ENCODE assay signal across 19 cellular contexts in the genomic region with DNA sequence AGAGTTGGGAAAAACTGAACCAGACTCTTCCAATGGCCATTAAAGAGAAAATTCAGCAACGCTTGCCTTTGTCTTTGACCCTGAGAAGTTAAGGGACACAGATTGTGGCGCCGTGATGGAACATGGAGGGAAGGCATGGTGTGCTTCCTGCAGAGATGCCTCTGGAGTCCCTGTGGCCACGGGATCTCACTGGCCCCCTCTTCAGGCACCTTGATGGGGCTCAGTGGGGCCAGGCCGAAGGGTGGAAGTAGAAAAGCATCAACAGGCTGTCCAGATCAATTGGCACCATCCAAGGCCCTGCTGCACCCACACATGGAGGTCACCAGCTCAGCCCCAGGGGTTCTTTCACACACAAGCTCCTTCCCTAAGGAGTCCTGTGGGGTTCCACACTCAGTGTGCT. TPM values are rescaled to one million over a fixed set of nuclear protein-coding genes. Genes with fewer than 3 reads are reported as not detected.
A peak's percentile ranks its signal among the peaks of the same experiment; 100 is the strongest.
DNase-seq lines count a peak whose midpoint lies in the region; ATAC-seq, FAIRE-seq and TF ChIP-seq lines count a peak whose summit lies in the region.
"Had no signal": no experiment of that assay in that cellular context is flagged by ENCODE, and none has a peak within 500 bp of the region (broad histone marks: within the 10 kb centered on the region; RNA-seq: fewer than 3 reads in every experiment).

No MANE protein-coding gene starts in this region.

- H3K4me2 ChIP-seq in H9 (ENCODE audit: insufficient read depth, insufficient read length, low read length) = no peak overlapping the region
- H3K4me2 ChIP-seq in K562 (ENCODE audit: insufficient read depth, low read length) = no peak overlapping the region
- H3K4me2 ChIP-seq: A549 had no signal

- intact Hi-C loops in K562 (cut with micrococcal nuclease) = no loop called here
- intact Hi-C loops in posterior vena cava (cut with DNase I) = loop anchor here in 1 of 2 donors (10.0 kb wide), 2 partner anchors 161 to 1839 kb away; no protein-coding TSS in a partner anchor

- H3T11ph ChIP-seq in H9 (ENCODE audit: low read length) = no peak overlapping the region

- H2AFZ ChIP-seq in H9 (ENCODE audit: low read length) = no peak overlapping the region
- H2AFZ ChIP-seq in K562 (ENCODE audit: low read depth, low read length) = no peak overlapping the region

- H3K23me2 ChIP-seq in H9 (ENCODE audit: insufficient read length, low read depth, low read length, poor library complexity, severe bottlenecking) = no peaks in the 10 kb centered on the region

- no peak overlapping the region for H3K23ac ChIP-seq in H9 (ENCODE audit: insufficient read length, low read depth, low read length)

- WGBS in H9 (ENCODE audit: extremely low coverage, insufficient read length, low lambda C conversion rate) = no CpG with 5 or more reads among the region's 5 CpGs
- 83% methylated on average over 4 of the region's 5 CpGs for WGBS in K562 (ENCODE audit: insufficient coverage, low coverage, missing lambda C conversion rate)

- ATAC-seq in K562 = 0 out of 3 replicates have a peak, but pooled peaks have one; percentile 36
- ATAC-seq: A549 had no signal

- no peak overlapping the region for H3K27ac Mint-ChIP-seq in H9

- H4K91ac ChIP-seq in H9 (ENCODE audit: insufficient read length, low read depth, low read length) = no peak overlapping the region

- H3K4me1 ChIP-seq in H9 (ENCODE audit: insufficient read depth, low read length) = no peaks in the 10 kb centered on the region
- no peaks in the 10 kb centered on the region for H3K4me1 ChIP-seq in K562 (replicated peaks in 1 of 2; ENCODE audit: control insufficient read depth in 2 of 2, insufficient read depth in 2 of 2, low read length in 2 of 2)
- H3K4me1 ChIP-seq: Caco-2 had no signal

- FAIRE-seq in K562 (lab: Jason Lieb, UNC) (no peak), urothelium cell line (lab: Jason Lieb, UNC) (no peak)
- FAIRE-seq: A549, D721Med, G401.6, GM12891, GM18507 had no signal

- H3K56ac ChIP-seq in H9 (ENCODE audit: insufficient read length, low read depth, low read length) = no peak overlapping the region

- no TSS peak for BruUV-seq in K562 (replicated peaks; lab: Mats Ljungman, UMichigan)

- no peak overlapping the region for H3K4me3 ChIP-seq in K562
- H3K4me3 ChIP-seq: A549 had no signal

- H3K9me3 Mint-ChIP-seq in H9 = no peaks in the 10 kb centered on the region
- H3K9me3 Mint-ChIP-seq: CD4-positive, alpha-beta T cell had no signal

- DNase-seq in activated CD8-positive, alpha-beta memory T cell treated with anti-CD3 and anti-CD28 coated beads, Interleukin-2, amount 50 U/mL, for 48 hours = peak; percentile 29
- DNase-seq in activated CD8-positive, alpha-beta memory T cell treated with anti-CD3 and anti-CD28 coated beads for 24 hours = no peak
- DNase-seq in H9 = peak; percentile 18
- no peak for DNase-seq in K562 (ENCODE audit: extremely low read depth in 1 of 4, low spot score in 3 of 4)
- DNase-seq in posterior vena cava (ENCODE audit: low spot score) = peak; percentile 57
- no peak for DNase-seq in LoVo (ENCODE audit: low spot score)
- no peak for DNase-seq in urothelium cell line (ENCODE audit: low spot score)
- no peak for DNase-seq in RPMI8226
- DNase-seq: AML-193; Caco-2; CD4-positive, alpha-beta T cell; GOT3; H7 had no signal

- no peak overlapping the region for H2BK15ac ChIP-seq in H9 (ENCODE audit: low read depth, low read length)

- TF ChIP-seq EP300 in K562 (IDR thresholded peaks at IDR 0.05; ENCODE audit: low read length) = no peak

- H3K79me2 ChIP-seq in H9 (ENCODE audit: insufficient read depth, low read length) (no peaks in the 10 kb centered on the region), K562 (ENCODE audit: control insufficient read depth, insufficient read depth, low read length) (no peaks in the 10 kb centered on the region)

- CTCF ChIA-PET in K562 (lab: Yijun Ruan, JAX; ENCODE audit: low intra/inter-chr PET ratio) = no interaction called here

- no peak overlapping the region for H4K8ac ChIP-seq in H9 (replicated peaks; ENCODE audit: insufficient read length, low read depth, low read length)

- TF ChIP-seq POLR2A in K562 (conservative IDR thresholded peaks at IDR 0.05) = no peak

- H3K9me3 ChIP-seq in H9 (ENCODE audit: control insufficient read depth, low read depth, low read length) (no peaks in the 10 kb centered on the region), K562 (replicated peaks; ENCODE audit: control insufficient read depth, insufficient read depth, low read depth, low read length) (no peaks in the 10 kb centered on the region)
- H3K9me3 ChIP-seq: A549, Caco-2 had no signal

- no peak for TF ChIP-seq RAD21 in K562 (CRISPR knock-in tag; conservative IDR thresholded peaks at IDR 0.05 in 1 of 2, IDR thresholded peaks at IDR 0.05 in 1 of 2)

- H3K9me1 ChIP-seq in K562 (ENCODE audit: control insufficient read depth, insufficient read depth, low read length) = no peaks in the 10 kb centered on the region

- H3K79me1 ChIP-seq in H9 (ENCODE audit: insufficient read depth, low read depth, low read length, poor library complexity, severe bottlenecking) = no peaks in the 10 kb centered on the region

- no peak overlapping the region for H2BK12ac ChIP-seq in H9 (ENCODE audit: insufficient read length, low read depth, low read length)

- H3K4ac ChIP-seq in H9 (ENCODE audit: low read depth, low read length) = no peak overlapping the region

- no peaks in the 10 kb centered on the region for H3K4me1 Mint-ChIP-seq in H9

- no peak overlapping the region for H4K5ac ChIP-seq in H9 (ENCODE audit: insufficient read length, low read depth, low read length)

- H3K27me3 Mint-ChIP-seq in H9 (ENCODE audit: low read depth) = no peaks in the 10 kb centered on the region; the same call in 1 of the 2 replicates
- H3K27me3 Mint-ChIP-seq: CD4-positive, alpha-beta T cell had no signal

- no peak overlapping the region for H2BK5ac ChIP-seq in H9 (ENCODE audit: insufficient read length, low read length)

- peaks cover 44 to 57% (median 56%) of the 10 kb centered on the region in 3 experiments for H3K36me3 Mint-ChIP-seq in H9 (ENCODE audit: insufficient read depth in 1 of 3, low read depth in 3 of 3)

- no peak overlapping the region for H3K4me3 Mint-ChIP-seq in H9
- H3K4me3 Mint-ChIP-seq: CD4-positive, alpha-beta T cell had no signal

- H2AK5ac ChIP-seq in H9 (ENCODE audit: insufficient read length, low read length) = no peak overlapping the region

- no peak overlapping the region for H3K18ac ChIP-seq in H9 (ENCODE audit: insufficient read length, low read depth, low read length)

- no peak overlapping the region for H3K9ac ChIP-seq in H9 (ENCODE audit: extremely low read depth, insufficient read length, low read length)
- no peak overlapping the region for H3K9ac ChIP-seq in K562 (ENCODE audit: insufficient read depth in 1 of 2, low read depth in 2 of 2, low read length in 2 of 2)

- in situ Hi-C loops in K562 (cut with MboI) = no loop called here

- no peak overlapping the region for H3K14ac ChIP-seq in H9 (ENCODE audit: insufficient read depth, low read length)

- TF ChIP-seq CTCF in H9 (conservative IDR thresholded peaks at IDR 0.05) (no peak), K562 (IDR thresholded peaks at IDR 0.05 in 2 of 3, conservative IDR thresholded peaks at IDR 0.05 in 1 of 3; ENCODE audit: insufficient read depth in 2 of 3, low read depth in 1 of 3, low read length in 3 of 3) (no peak)

- H3K36me3 ChIP-seq in K562 (ENCODE audit: control insufficient read depth, insufficient read depth, low read length) = peaks cover 50% of the 10 kb centered on the region; the same call in 2 of the 3 replicates

- H3K27ac ChIP-seq in H9 (ENCODE audit: insufficient read length, low read depth, low read length) = no peak overlapping the region
- H3K27ac ChIP-seq in K562 (ENCODE audit: extremely low read depth, low read depth, low read length) = no peak overlapping the region
- H3K27ac ChIP-seq: A549, C4-2B had no signal

- no peaks in the 10 kb centered on the region for H4K20me1 ChIP-seq in H9 (ENCODE audit: control insufficient read depth, insufficient read depth, insufficient read length)
- H4K20me1 ChIP-seq in K562 (replicated peaks; ENCODE audit: control insufficient read depth, insufficient read depth, low read length) = no peaks in the 10 kb centered on the region

- H2BK20ac ChIP-seq in H9 (ENCODE audit: low read depth, low read length, poor library complexity, severe bottlenecking) = no peak overlapping the region

- no peaks in the 10 kb centered on the region for H3K27me3 ChIP-seq in H9 (ENCODE audit: insufficient read depth, low read length)
- H3K27me3 ChIP-seq in K562 (ENCODE audit: control insufficient read depth in 2 of 2, insufficient read depth in 2 of 2, low read length in 2 of 2) = no peaks in the 10 kb centered on the region

- H2BK120ac ChIP-seq in H9 (ENCODE audit: low read depth, low read length, poor library complexity, severe bottlenecking) = no peak overlapping the region

- POLR2A ChIA-PET in K562 (lab: Yijun Ruan, JAX) = no interaction called here

RNA-seq across cellular contexts. Expression of a gene that starts 42.9 kb away (rescaled TPM):
- 37.2 and 37.4 TPM in 2 replicates for total RNA-seq in H9 (2021)
- total RNA-seq in K562 (2011; cell fraction: chromatin; rRNA removed; ENCODE audit: low replicate concordance) = 39.3 and 72.1 TPM in 2 replicates
- total RNA-seq in K562 (2011; cell fraction: nucleolus; rRNA removed) = 17.2 and 19.9 TPM in 2 replicates
- 24.6 and 25.3 TPM in 2 replicates for total RNA-seq in K562 (2011; cell fraction: nucleoplasm; rRNA removed)
- 17.8 and 20.0 TPM in 2 replicates for total RNA-seq in K562 (2014; rRNA removed)
- total RNA-seq in K562 (2014; rRNA removed; fragmentation: Illumina TruSeq; extraction: Trizol) = 16.3 and 16.6 TPM in 2 replicates
- 15.8 and 16.7 TPM in 2 replicates for total RNA-seq in K562 (2015; rRNA removed; fragmentation: Illumina TruSeq; extraction: Trizol)
- total RNA-seq in K562 (2021) = 34.7 and 35.5 TPM in 2 replicates
- polyA plus RNA-seq in K562 (2011; rRNA removed) = 12.6 and 19.4 TPM in 2 replicates
- 5.1 and 10.8 TPM in 2 replicates for polyA plus RNA-seq in K562 (2011; cell fraction: cytosol; rRNA removed)
- polyA plus RNA-seq in K562 (2011; cell fraction: nucleus; rRNA removed) = 33.7 and 39.5 TPM in 2 replicates
- 25.6 and 28.0 TPM in 2 replicates for polyA plus RNA-seq in K562 (2012)
- 30.8 and 32.0 TPM in 2 replicates for polyA plus RNA-seq in K562 (2014; fragmentation: Illumina TruSeq; extraction: Trizol)
- 1 to 10 TPM; 3.3 to 3.8 TPM for polyA plus RNA-seq in K562 (2014; fragmentation: Nextera tagmentation; extraction: Ambion mirVana)
- polyA plus RNA-seq in K562 (2014; rRNA removed) = 24.0 and 25.0 TPM in 2 replicates
- 23.7 and 24.2 TPM in 2 replicates for polyA minus RNA-seq in K562 (2011; rRNA and poly(A)+ RNA removed)
- polyA minus RNA-seq in K562 (2011; cell fraction: cytosol; rRNA and poly(A)+ RNA removed) = 23.6 and 25.3 TPM in 2 replicates
- polyA minus RNA-seq in K562 (2011; cell fraction: nucleus; rRNA and poly(A)+ RNA removed) = 9.2 and 16.8 TPM in 2 replicates
- 10 to 100 TPM; 23.8 to 27.5 TPM for total RNA-seq in posterior vena cava

RNA-seq across cellular contexts. Expression of a gene that starts 43.4 kb away (rescaled TPM):
- total RNA-seq in H9 (2021) (95.5 and 99.6 TPM in 2 replicates), K562 (2014; rRNA removed) (33.8 and 42.2 TPM in 2 replicates), K562 (2014; rRNA removed; fragmentation: Illumina TruSeq; extraction: Trizol) (58.8 and 60.5 TPM in 2 replicates), K562 (2015; rRNA removed; fragmentation: Illumina TruSeq; extraction: Trizol) (65.0 and 71.0 TPM in 2 replicates), K562 (2021) (50.0 and 58.9 TPM in 2 replicates), posterior vena cava (10 to 100 TPM; 61.7 to 65.8 TPM)
- total RNA-seq in K562 (2011; cell fraction: chromatin; rRNA removed; ENCODE audit: low replicate concordance) = 56.1 and 169 TPM in 2 replicates
- total RNA-seq in K562 (2011; cell fraction: nucleolus; rRNA removed) = 35.4 and 47.6 TPM in 2 replicates
- 93.7 and 150 TPM in 2 replicates for total RNA-seq in K562 (2011; cell fraction: nucleoplasm; rRNA removed)
- polyA plus RNA-seq in K562 (2011; rRNA removed) (113 and 132 TPM in 2 replicates), K562 (2014; fragmentation: Illumina TruSeq; extraction: Trizol) (87.8 and 115 TPM in 2 replicates), K562 (2014; fragmentation: Nextera tagmentation; extraction: Ambion mirVana) (10 to 100 TPM; 24.7 to 25.0 TPM), K562 (2014; rRNA removed) (59.9 and 61.8 TPM in 2 replicates)
- polyA plus RNA-seq in K562 (2011; cell fraction: cytosol; rRNA removed) = 47.4 and 79.6 TPM in 2 replicates
- polyA plus RNA-seq in K562 (2011; cell fraction: nucleus; rRNA removed) = 235 and 275 TPM in 2 replicates
- 44.0 and 61.6 TPM in 2 replicates for polyA plus RNA-seq in K562 (2012)
- polyA minus RNA-seq in K562 (2011; rRNA and poly(A)+ RNA removed) = 94.1 and 99.7 TPM in 2 replicates
- 29.5 and 35.7 TPM in 2 replicates for polyA minus RNA-seq in K562 (2011; cell fraction: cytosol; rRNA and poly(A)+ RNA removed)
- polyA minus RNA-seq in K562 (2011; cell fraction: nucleus; rRNA and poly(A)+ RNA removed) = 57.4 and 104 TPM in 2 replicates

Comparison
In these comparisons a context has a peak if more than half of its experiments do, and no peak if none do; other contexts are left out.
1. DNase-seq: peak in activated CD8-positive, alpha-beta memory T cell treated with anti-CD3 and anti-CD28 coated beads, Interleukin-2, amount 50 U/mL, for 48 hours (single experiment), H9 (single experiment) and posterior vena cava (single experiment); none in activated CD8-positive, alpha-beta memory T cell treated with anti-CD3 and anti-CD28 coated beads for 24 hours (single experiment), K562 (0 of 4), LoVo (single experiment), urothelium cell line (single experiment) and RPMI8226 (single experiment).